Comparison of ENCODE assay signal across 8 cellular contexts in genomic region chr4:7719354-7720174, GRCh38.
A peak's percentile ranks its signal among the peaks of the same experiment; 100 is the strongest.
DNase-seq lines count a peak whose midpoint lies in the region; ATAC-seq and TF ChIP-seq lines count a peak whose summit lies in the region.

No MANE protein-coding gene starts in this region.

- no peak overlapping the region for H3K27ac Mint-ChIP-seq in CD4-positive, CD25-positive, alpha-beta regulatory T cell

- no peak overlapping the region for H3K4me3 ChIP-seq in CD4-positive, CD25-positive, alpha-beta regulatory T cell (ENCODE audit: low read depth, low read length)
- H3K4me3 ChIP-seq in SU-DHL-6 (ENCODE audit: insufficient read depth, low read length, poor library complexity, severe bottlenecking) (no peak overlapping the region), adipocyte (ENCODE audit: low read length) (no peak overlapping the region), right cardiac atrium (ENCODE audit: low read length) (no peak overlapping the region)

- H3K4me2 ChIP-seq in SU-DHL-6 (ENCODE audit: low read depth, low read length, poor library complexity, severe bottlenecking) = no peak overlapping the region

- intact Hi-C loops in right cardiac atrium (cut with DNase I) = loop anchor here (2.0 to 10.0 kb wide), 5 partner anchors 255 to 527 kb away; partner anchors contain the start of gene SORCS2 (in 4 of the 4)

- no peaks in the 10 kb centered on the region for H3F3A ChIP-seq in SU-DHL-6 (ENCODE audit: insufficient read depth)

- H3K9me3 ChIP-seq in CD4-positive, CD25-positive, alpha-beta regulatory T cell (ENCODE audit: control insufficient read depth in 2 of 2, low read length in 2 of 2) = no peaks in the 10 kb centered on the region
- H3K9me3 ChIP-seq in SU-DHL-6 (ENCODE audit: insufficient read depth, low read length) (no peaks in the 10 kb centered on the region), adipocyte (ENCODE audit: control insufficient read depth, low read length) (no peaks in the 10 kb centered on the region), right cardiac atrium (ENCODE audit: control insufficient read depth, low read length) (no peaks in the 10 kb centered on the region)

- H3K27ac ChIP-seq in CD4-positive, CD25-positive, alpha-beta regulatory T cell (ENCODE audit: insufficient read depth, low read length, poor library complexity, severe bottlenecking) = no peak overlapping the region
- H3K27ac ChIP-seq in SU-DHL-6 (ENCODE audit: low read depth, low read length) (no peak overlapping the region), right cardiac atrium (ENCODE audit: low read length) (no peak overlapping the region)

- H3K9me3 Mint-ChIP-seq in CD4-positive, CD25-positive, alpha-beta regulatory T cell = peaks cover 0 to 6% (median 1%) of the 10 kb centered on the region in 7 donors

- TF ChIP-seq CTCF in SU-DHL-6 (IDR thresholded peaks at IDR 0.05; ENCODE audit: insufficient read depth, low read length, poor library complexity, severe bottlenecking) = peak; percentile 66

- H3K27me3 Mint-ChIP-seq in CD4-positive, CD25-positive, alpha-beta regulatory T cell = peaks cover 9% of the 10 kb centered on the region

- no peak overlapping the region for H2AFZ ChIP-seq in SU-DHL-6 (ENCODE audit: low read depth, low read length, severe bottlenecking)

- no peaks in the 10 kb centered on the region for H4K20me1 ChIP-seq in SU-DHL-6 (ENCODE audit: low read depth, low read length)

- H3K9ac ChIP-seq in SU-DHL-6 (ENCODE audit: low read length) = no peak overlapping the region
- no peak overlapping the region for H3K9ac ChIP-seq in adipocyte (ENCODE audit: low read length)

- H3K9me2 ChIP-seq in SU-DHL-6 (replicated peaks; ENCODE audit: insufficient read depth, low read length) = no peaks in the 10 kb centered on the region

- H3K4me1 Mint-ChIP-seq in CD4-positive, CD25-positive, alpha-beta regulatory T cell = peaks cover 0 to 3% (median 0%) of the 10 kb centered on the region in 4 donors

- no peaks in the 10 kb centered on the region for H3K36me3 ChIP-seq in CD4-positive, CD25-positive, alpha-beta regulatory T cell (ENCODE audit: control insufficient read depth, insufficient read depth, low read length)
- no peaks in the 10 kb centered on the region for H3K36me3 ChIP-seq in SU-DHL-6 (ENCODE audit: low read length)
- H3K36me3 ChIP-seq in adipocyte (ENCODE audit: control insufficient read depth, insufficient read depth, low read length, severe bottlenecking) = no peaks in the 10 kb centered on the region

- no peaks in the 10 kb centered on the region for H3K36me3 Mint-ChIP-seq in CD4-positive, CD25-positive, alpha-beta regulatory T cell

- H3K79me2 ChIP-seq in SU-DHL-6 (ENCODE audit: insufficient read depth, low read length) = no peaks in the 10 kb centered on the region

- peaks cover 2% of the 10 kb centered on the region for H3K27me3 ChIP-seq in CD4-positive, CD25-positive, alpha-beta regulatory T cell (ENCODE audit: control insufficient read depth, insufficient read depth, low read length)
- H3K27me3 ChIP-seq in SU-DHL-6 (ENCODE audit: low read length) = no peaks in the 10 kb centered on the region
- H3K27me3 ChIP-seq in adipocyte (replicated peaks; ENCODE audit: control insufficient read depth, insufficient read depth, low read length) = peaks cover 33% of the 10 kb centered on the region
- no peaks in the 10 kb centered on the region for H3K27me3 ChIP-seq in right cardiac atrium (ENCODE audit: control insufficient read depth, insufficient read depth)

- no peak for ATAC-seq in CD4-positive, CD25-positive, alpha-beta regulatory T cell (ENCODE audit: low read depth in 2 of 2)
- ATAC-seq in HG02885 (IDR thresholded peaks at IDR 0.05; ENCODE audit: poor library complexity, unreplicated experiment) (peak; percentile 51), right cardiac atrium (peak; percentile 60 to 67), HG03442 (IDR thresholded peaks at IDR 0.05; ENCODE audit: unreplicated experiment) (no peak), GM21619 (IDR thresholded peaks at IDR 0.05; ENCODE audit: unreplicated experiment) (no peak)

- DNase-seq in CD4-positive, CD25-positive, alpha-beta regulatory T cell = peak in 2 of 3 donors; percentile 20 to 36
- DNase-seq in adipocyte (ENCODE audit: low read depth) (peak; percentile 76), right cardiac atrium (peak; percentile 62 to 84 (median 82))
- DNase-seq in stimulated activated CD4-positive, alpha-beta T cell treated with anti-CD3 and anti-CD28 coated beads, Interleukin-12 subunit alpha, Interleukin-12 subunit beta, amount 100 ng/mL, for 48 hours (ENCODE audit: low read depth in 2 of 3, low spot score in 1 of 3) = peak; percentile 28 to 61 (median 52)

- H3K4me1 ChIP-seq in CD4-positive, CD25-positive, alpha-beta regulatory T cell (ENCODE audit: control insufficient read depth, insufficient read depth, low read length, poor library complexity, severe bottlenecking) = peaks cover 4% of the 10 kb centered on the region
- H3K4me1 ChIP-seq in adipocyte (ENCODE audit: control insufficient read depth, insufficient read depth, low read length) (no peaks in the 10 kb centered on the region), right cardiac atrium (ENCODE audit: control insufficient read depth, insufficient read depth, low read length) (no peaks in the 10 kb centered on the region)

- no peak overlapping the region for H3K4me3 Mint-ChIP-seq in CD4-positive, CD25-positive, alpha-beta regulatory T cell

- 25% methylated on average over 33 of the region's 33 CpGs for WGBS in right cardiac atrium

Comparison
In these comparisons a context has a peak if more than half of its experiments do, and no peak if none do; other contexts are left out.
1. ATAC-seq: peak in HG02885 (single experiment) and right cardiac atrium (2 of 2); none in CD4-positive, CD25-positive, alpha-beta regulatory T cell (0 of 2), HG03442 (single experiment) and GM21619 (single experiment).
2. DNase-seq: peak in every context shown above with its lines; median percentile 82 in right cardiac atrium; 76 in adipocyte; 52 in stimulated activated CD4-positive, alpha-beta T cell treated with anti-CD3 and anti-CD28 coated beads, Interleukin-12 subunit alpha, Interleukin-12 subunit beta, amount 100 ng/mL, for 48 hours; 28 in CD4-positive, CD25-positive, alpha-beta regulatory T cell.